Comparison of ENCODE assay signal across 15 cellular contexts in genomic region chr2:219496247-219496646, GRCh38. TPM values are rescaled to one million over a fixed set of nuclear protein-coding genes. Genes with fewer than 3 reads are reported as not detected.
A peak's percentile ranks its signal among the peaks of the same experiment; 100 is the strongest.
DNase-seq lines count a peak whose midpoint lies in the region; ATAC-seq and FAIRE-seq lines count a peak whose summit lies in the region.
"Had no signal": no experiment of that assay in that cellular context is flagged by ENCODE, and none has a peak within 500 bp of the region (broad histone marks: within the 10 kb centered on the region; RNA-seq: fewer than 3 reads in every experiment).

No MANE protein-coding gene starts in this region.

- H3K4me3 Mint-ChIP-seq in activated CD4-positive, alpha-beta T cell treated with anti-CD3 and anti-CD28 coated beads, Interleukin-2, amount 10 ng/mL, durations not matched to agents 24 days and 14 days, result peak overlapping the region; percentile 97
- H3K4me3 Mint-ChIP-seq in T-helper 17 cell, result peak overlapping the region; percentile 100
- peak overlapping the region; percentile 6 for H3K4me3 Mint-ChIP-seq in stimulated activated memory B cell treated with anti-CD40 and anti-IgM and Interleukin-4, amounts not matched to agents 10 μg/mL and 1 μg/mL and 100 μg/mL, for 72 hours

- H3K4me1 ChIP-seq in iPS-15b (ENCODE audit: control insufficient read depth, insufficient read depth, low read length), result peaks cover 15% of the 10 kb centered on the region

- no peak overlapping the region for H3K9ac ChIP-seq in iPS-15b (ENCODE audit: low read depth, low read length)

- H3K27ac Mint-ChIP-seq in activated CD4-positive, alpha-beta T cell treated with anti-CD3 and anti-CD28 coated beads, Interleukin-2, amount 10 ng/mL, durations not matched to agents 24 days and 14 days, result peak overlapping the region; percentile 8
- H3K27ac Mint-ChIP-seq in T-helper 17 cell, result no peak overlapping the region
- no peak overlapping the region for H3K27ac Mint-ChIP-seq in stimulated activated memory B cell treated with anti-CD40 and anti-IgM and Interleukin-4, amounts not matched to agents 10 μg/mL and 1 μg/mL and 100 μg/mL, for 72 hours

- peaks cover 3% of the 10 kb centered on the region for H3K36me3 Mint-ChIP-seq in activated CD4-positive, alpha-beta T cell treated with anti-CD3 and anti-CD28 coated beads, Interleukin-2, amount 10 ng/mL, durations not matched to agents 24 days and 14 days (ENCODE audit: low read depth)
- H3K36me3 Mint-ChIP-seq in T-helper 17 cell (ENCODE audit: low read depth), result peaks cover 12% of the 10 kb centered on the region
- H3K36me3 Mint-ChIP-seq in stimulated activated memory B cell treated with anti-CD40 and anti-IgM and Interleukin-4, amounts not matched to agents 10 μg/mL and 1 μg/mL and 100 μg/mL, for 72 hours, result no peaks in the 10 kb centered on the region

- DNase-seq in activated CD4-positive, alpha-beta T cell treated with anti-CD3 and anti-CD28 coated beads, Interleukin-2, amount 10 ng/mL, durations not matched to agents 24 days and 14 days, result no peak
- no peak for DNase-seq in activated CD4-positive, alpha-beta T cell treated with anti-CD3 and anti-CD28 coated beads for 4 hours
- DNase-seq in T-helper 17 cell (no peak), RCC 7860 (ENCODE audit: low spot score) (no peak), NCI-H2196 (lab: John Stamatoyannopoulos, UW; ENCODE audit: unreplicated experiment) (no peak), RKO (ENCODE audit: low spot score) (no peak)
- DNase-seq: foreskin melanocyte; NCI-H187 treated with DMSO at 0.1 percent for 48 hours; NK-92 treated with Interleukin-12 subunit alpha and Interleukin-12 subunit beta, amount 100 ng/mL, for 24 hours; small intestine had no signal

- H3K27me3 ChIP-seq in iPS-15b (ENCODE audit: control insufficient read depth, insufficient read depth, low read length), result peaks cover 45% of the 10 kb centered on the region
- H3K27me3 ChIP-seq: SJSA1 had no signal

- peak overlapping the region; percentile 78 for H3K4me3 ChIP-seq in iPS-15b (ENCODE audit: low read depth, low read length)
- H3K4me3 ChIP-seq: A549, SJSA1 had no signal

- H3K9me3 Mint-ChIP-seq in activated CD4-positive, alpha-beta T cell treated with anti-CD3 and anti-CD28 coated beads, Interleukin-2, amount 10 ng/mL, durations not matched to agents 24 days and 14 days, result no peaks in the 10 kb centered on the region
- no peaks in the 10 kb centered on the region for H3K9me3 Mint-ChIP-seq in stimulated activated memory B cell treated with anti-CD40 and anti-IgM and Interleukin-4, amounts not matched to agents 10 μg/mL and 1 μg/mL and 100 μg/mL, for 72 hours

- H3K36me3 ChIP-seq in iPS-15b (ENCODE audit: control insufficient read depth, insufficient read depth, low read length), result no peaks in the 10 kb centered on the region
- H3K36me3 ChIP-seq: SJSA1 had no signal

- ATAC-seq in T-helper 17 cell, result no peak
- no peak for ATAC-seq in stimulated activated memory B cell treated with anti-CD40 and anti-IgM and Interleukin-4, amounts not matched to agents 10 μg/mL and 1 μg/mL and 100 μg/mL, for 72 hours
- ATAC-seq: A549 had no signal

- peaks cover 43% of the 10 kb centered on the region for H3K27me3 Mint-ChIP-seq in activated CD4-positive, alpha-beta T cell treated with anti-CD3 and anti-CD28 coated beads, Interleukin-2, amount 10 ng/mL, durations not matched to agents 24 days and 14 days
- peaks cover 68% of the 10 kb centered on the region for H3K27me3 Mint-ChIP-seq in T-helper 17 cell
- H3K27me3 Mint-ChIP-seq in stimulated activated memory B cell treated with anti-CD40 and anti-IgM and Interleukin-4, amounts not matched to agents 10 μg/mL and 1 μg/mL and 100 μg/mL, for 72 hours, result peaks cover 66% of the 10 kb centered on the region

- peaks cover 26% of the 10 kb centered on the region for H3K4me1 Mint-ChIP-seq in activated CD4-positive, alpha-beta T cell treated with anti-CD3 and anti-CD28 coated beads, Interleukin-2, amount 10 ng/mL, durations not matched to agents 24 days and 14 days
- peaks cover 29% of the 10 kb centered on the region for H3K4me1 Mint-ChIP-seq in T-helper 17 cell
- H3K4me1 Mint-ChIP-seq in stimulated activated memory B cell treated with anti-CD40 and anti-IgM and Interleukin-4, amounts not matched to agents 10 μg/mL and 1 μg/mL and 100 μg/mL, for 72 hours, result peaks cover 32% of the 10 kb centered on the region

- intact Hi-C loops in activated CD4-positive, alpha-beta T cell treated with anti-CD3 and anti-CD28 coated beads, Interleukin-2, amount 10 ng/mL, durations not matched to agents 24 days and 14 days (cut with micrococcal nuclease), result loop anchor here (5.0 to 10.0 kb wide), 2 partner anchors 511 to 599 kb away; partner anchors contain the start of gene FEV

- no peak for FAIRE-seq in RCC 7860 (lab: Jason Lieb, UNC)
- FAIRE-seq: A549, small intestine had no signal

- H3K9me3 ChIP-seq in T-helper 17 cell (ENCODE audit: control insufficient read depth, low read length, poor library complexity, severe bottlenecking), result no peaks in the 10 kb centered on the region
- H3K9me3 ChIP-seq in iPS-15b (ENCODE audit: control insufficient read depth, insufficient read depth, low read length), result no peaks in the 10 kb centered on the region
- H3K9me3 ChIP-seq: A549, SJSA1 had no signal

RNA-seq across cellular contexts. Expression of gene GMPPA, which starts 2.4 kb away (rescaled TPM):
- total RNA-seq in activated CD4-positive, alpha-beta T cell treated with anti-CD3 and anti-CD28 coated beads, Interleukin-2, amount 10 ng/mL, durations not matched to agents 24 days and 14 days, result 45.5 and 46.0 TPM in 2 replicates
- 10 to 100 TPM; 25.1 to 27.2 TPM for total RNA-seq in T-helper 17 cell

RNA-seq across cellular contexts. Expression of gene ASIC4, which starts 18.0 kb away (rescaled TPM):
- not detected in 2 replicates for total RNA-seq in activated CD4-positive, alpha-beta T cell treated with anti-CD3 and anti-CD28 coated beads, Interleukin-2, amount 10 ng/mL, durations not matched to agents 24 days and 14 days
- total RNA-seq in T-helper 17 cell, result under 1 TPM in 1 of 2 donors, not detected in 1; 0.13 TPM
- total RNA-seq: kidney epithelial cell, SJSA1 had no signal

RNA-seq across cellular contexts. Expression of gene CHPF, which starts 47.4 kb away (rescaled TPM):
- 37.8 and 38.3 TPM in 2 replicates for total RNA-seq in activated CD4-positive, alpha-beta T cell treated with anti-CD3 and anti-CD28 coated beads, Interleukin-2, amount 10 ng/mL, durations not matched to agents 24 days and 14 days
- 10 to 100 TPM in 1 of 2 donors, 1 to 10 TPM in 1; 9.4 to 10.4 TPM for total RNA-seq in T-helper 17 cell

RNA-seq across cellular contexts. Expression of gene TMEM198, which starts 47.6 kb away (rescaled TPM):
- 3.1 and 3.4 TPM in 2 replicates for total RNA-seq in activated CD4-positive, alpha-beta T cell treated with anti-CD3 and anti-CD28 coated beads, Interleukin-2, amount 10 ng/mL, durations not matched to agents 24 days and 14 days
- under 1 TPM; 0.42 to 0.77 TPM for total RNA-seq in T-helper 17 cell

Comparison
In these comparisons a context has a peak if more than half of its experiments do, and no peak if none do; other contexts are left out.
1. H3K4me3 Mint-ChIP-seq: peak in every context shown above with its lines; median percentile 100 in T-helper 17 cell; 97 in activated CD4-positive, alpha-beta T cell treated with anti-CD3 and anti-CD28 coated beads, Interleukin-2, amount 10 ng/mL, durations not matched to agents 24 days and 14 days; 6 in stimulated activated memory B cell treated with anti-CD40 and anti-IgM and Interleukin-4, amounts not matched to agents 10 μg/mL and 1 μg/mL and 100 μg/mL, for 72 hours.